In genomic region chr6:154057098-154057497, GRCh38 we compare ENCODE assay signal across 12 cellular contexts. TPM values are rescaled to one million over a fixed set of nuclear protein-coding genes. Genes with fewer than 3 reads are reported as not detected.
"Had no signal": no experiment of that assay in that cellular context is flagged by ENCODE, and none has a peak within 500 bp of the region (broad histone marks: within the 10 kb centered on the region; RNA-seq: fewer than 3 reads in every experiment).

No MANE protein-coding gene starts in this region.

- H3K27ac ChIP-seq: GM23248 had no signal

- ATAC-seq: GM23338, HCT116 had no signal

- FAIRE-seq: H1, H54 had no signal

- H3K4me3 ChIP-seq: GM23248, GM23338, HAP-1 had no signal

- H3K9me3 ChIP-seq: HAP-1 had no signal

- H3K36me3 ChIP-seq: HAP-1 had no signal

- DNase-seq: GM23248, GOT3, H7, H9, HCEC 1CT, HFFc6 had no signal

- H3K4me1 ChIP-seq: HAP-1 had no signal

RNA-seq across cellular contexts. Expression of gene OPRM1, which starts 18.1 kb away (rescaled TPM):
- total RNA-seq: GM23248, H1, H4, H7, H9, HFFc6 had no signal
- polyA plus RNA-seq: GM23248, GM23338, H1 had no signal
